In genomic region chr3:141486735-141487418, GRCh38 we compare ENCODE assay signal across 8 cellular contexts. TPM values are rescaled to one million over a fixed set of nuclear protein-coding genes. Genes with fewer than 3 reads are reported as not detected.
DNase-seq lines count a peak whose midpoint lies in the region; ATAC-seq and TF ChIP-seq lines count a peak whose summit lies in the region.

RASA2 (plus strand) TSS chr3:141487027; CDS start chr3:141487084, 57 bp downstream.

- H3K9me3 ChIP-seq in CD4-positive, alpha-beta T cell (ENCODE audit: control insufficient read depth, low read length), result no peaks in the 10 kb centered on the region
- H3K9me3 ChIP-seq in effector memory CD4-positive, alpha-beta T cell (ENCODE audit: control insufficient read depth, low read length), result no peaks in the 10 kb centered on the region

- POLR2A ChIA-PET in CD4-positive, alpha-beta T cell (lab: Charles Lee), result interaction anchor here (0.9 to 5.6 kb wide), 41 partner anchors 12 to 1092 kb away, joined by 3 to 249 read pairs (median 6); partner anchors contain the start of genes ATP1B3, ATR, PXYLP1 and RNF7
- POLR2A ChIA-PET in activated CD8-positive, alpha-beta T cell treated with anti-CD3 and anti-CD28 coated beads, Interleukin-2, amount 10 ng/mL, durations not matched to agents 7 days and 5 days (lab: Charles Lee), result interaction anchor here (0.5 to 4.6 kb wide), 32 partner anchors 9 to 960 kb away, joined by 3 to 105 read pairs (median 4); partner anchors contain the start of gene PXYLP1

- H3K4me3 ChIP-seq in effector memory CD4-positive, alpha-beta T cell (ENCODE audit: insufficient read depth, low read depth, low read length, poor library complexity, severe bottlenecking), result peak within 1 kb of the TSS; percentile 77

- H3K36me3 ChIP-seq in effector memory CD4-positive, alpha-beta T cell (ENCODE audit: control insufficient read depth, insufficient read depth, low read length), result no peaks in the 10 kb centered on the region

- H3K36me3 Mint-ChIP-seq in CD4-positive, alpha-beta T cell (ENCODE audit: low read depth), result peaks cover 36% of the 10 kb centered on the region
- peaks cover 41% of the 10 kb centered on the region for H3K36me3 Mint-ChIP-seq in activated CD8-positive, alpha-beta T cell treated with anti-CD3 and anti-CD28 coated beads, Interleukin-2, amount 10 ng/mL, durations not matched to agents 7 days and 5 days (ENCODE audit: low read depth)

- H3K27ac Mint-ChIP-seq in CD4-positive, alpha-beta T cell, result peak within 1 kb of the TSS; percentile 82
- peak within 1 kb of the TSS; percentile 96 for H3K27ac Mint-ChIP-seq in activated CD8-positive, alpha-beta T cell treated with anti-CD3 and anti-CD28 coated beads, Interleukin-2, amount 10 ng/mL, durations not matched to agents 7 days and 5 days

- peaks cover 34% of the 10 kb centered on the region for H3K4me1 ChIP-seq in effector memory CD4-positive, alpha-beta T cell (ENCODE audit: control insufficient read depth, insufficient read depth, low read length, poor library complexity, severe bottlenecking)

- DNase-seq in CD4-positive, alpha-beta T cell, result peak; percentile 46 to 79 (median 60)
- DNase-seq in NCI-H82 treated with DMSO at 0.1 percent for 48 hours (lab: John Stamatoyannopoulos, UW; ENCODE audit: unreplicated experiment), result peak; percentile 57
- peak; percentile 65 for DNase-seq in activated CD8-positive, alpha-beta T cell treated with anti-CD3 and anti-CD28 coated beads, Interleukin-2, amount 10 ng/mL, durations not matched to agents 7 days and 5 days
- DNase-seq in effector memory CD4-positive, alpha-beta T cell, result peak; percentile 56 to 66 (median 58)
- DNase-seq in lung microvascular endothelial cell (ENCODE audit: low read depth in 2 of 2), result peak; percentile 75 to 84
- DNase-seq in stimulated activated CD4-positive, alpha-beta T cell treated with anti-CD3 and anti-CD28 coated beads, TNF-alpha, amount 100 ng/mL, for 48 hours (ENCODE audit: low read depth in 3 of 3), result peak; percentile 31 to 50 (median 44)

- peaks cover 65% of the 10 kb centered on the region for H3K4me1 Mint-ChIP-seq in CD4-positive, alpha-beta T cell (ENCODE audit: low read depth)
- H3K4me1 Mint-ChIP-seq in activated CD8-positive, alpha-beta T cell treated with anti-CD3 and anti-CD28 coated beads, Interleukin-2, amount 10 ng/mL, durations not matched to agents 7 days and 5 days (ENCODE audit: low read depth), result peaks cover 69% of the 10 kb centered on the region

- intact Hi-C loops in CD4-positive, alpha-beta T cell (cut with DNase I, micrococcal nuclease), result loop anchor here (1.0 to 10.0 kb wide), 5 partner anchors 12 to 388 kb away; partner anchors contain the start of gene ATP1B3 (in 1 of the 2)

- ATAC-seq in CD4-positive, alpha-beta T cell (ENCODE audit: poor library complexity), result peak; percentile 71
- ATAC-seq in GM19397 (IDR thresholded peaks at IDR 0.05; ENCODE audit: unreplicated experiment), result peak; percentile 71
- ATAC-seq in HG03565 (IDR thresholded peaks at IDR 0.05; ENCODE audit: unreplicated experiment), result peak; percentile 40
- peak; percentile 76 for ATAC-seq in activated CD8-positive, alpha-beta T cell treated with anti-CD3 and anti-CD28 coated beads, Interleukin-2, amount 10 ng/mL, durations not matched to agents 7 days and 5 days

- no peaks in the 10 kb centered on the region for H3K27me3 Mint-ChIP-seq in CD4-positive, alpha-beta T cell
- H3K27me3 Mint-ChIP-seq in activated CD8-positive, alpha-beta T cell treated with anti-CD3 and anti-CD28 coated beads, Interleukin-2, amount 10 ng/mL, durations not matched to agents 7 days and 5 days (ENCODE audit: low read depth), result no peaks in the 10 kb centered on the region

- peak within 1 kb of the TSS; percentile 90 for H3K4me3 Mint-ChIP-seq in CD4-positive, alpha-beta T cell
- H3K4me3 Mint-ChIP-seq in activated CD8-positive, alpha-beta T cell treated with anti-CD3 and anti-CD28 coated beads, Interleukin-2, amount 10 ng/mL, durations not matched to agents 7 days and 5 days, result peak within 1 kb of the TSS; percentile 88

- TF ChIP-seq CTCF in CD4-positive, alpha-beta T cell (IDR thresholded peaks at IDR 0.05), result no peak

- peak within 1 kb of the TSS; percentile 97 for H3K27ac ChIP-seq in CD4-positive, alpha-beta T cell (ENCODE audit: low read depth, low read length)
- H3K27ac ChIP-seq in effector memory CD4-positive, alpha-beta T cell (ENCODE audit: insufficient read depth, low read length, poor library complexity, severe bottlenecking), result peak within 1 kb of the TSS; percentile 89

- no peaks in the 10 kb centered on the region for H3K27me3 ChIP-seq in CD4-positive, alpha-beta T cell (ENCODE audit: control insufficient read depth, insufficient read depth, low read length)
- no peaks in the 10 kb centered on the region for H3K27me3 ChIP-seq in effector memory CD4-positive, alpha-beta T cell (replicated peaks; ENCODE audit: control insufficient read depth, insufficient read depth, low read length, poor library complexity, severe bottlenecking)

- CTCF ChIA-PET in CD4-positive, alpha-beta T cell (lab: Charles Lee), result interaction anchor here (0.9 to 3.2 kb wide), 5 partner anchors 12 to 74 kb away, joined by 3 to 19 read pairs (median 4); no protein-coding TSS in a partner anchor
- CTCF ChIA-PET in activated CD8-positive, alpha-beta T cell treated with anti-CD3 and anti-CD28 coated beads, Interleukin-2, amount 10 ng/mL, durations not matched to agents 7 days and 5 days (lab: Charles Lee), result interaction anchor here (0.9 to 5.7 kb wide), 9 partner anchors 10 to 175 kb away, joined by 3 to 30 read pairs (median 6); no protein-coding TSS in a partner anchor

- H3K9me3 Mint-ChIP-seq in CD4-positive, alpha-beta T cell, result no peaks in the 10 kb centered on the region
- no peaks in the 10 kb centered on the region for H3K9me3 Mint-ChIP-seq in activated CD8-positive, alpha-beta T cell treated with anti-CD3 and anti-CD28 coated beads, Interleukin-2, amount 10 ng/mL, durations not matched to agents 7 days and 5 days (ENCODE audit: insufficient read depth)

RNA-seq across cellular contexts. Expression of gene RASA2, which starts in this region (rescaled TPM):
- 10 to 100 TPM; 96.1 to 96.4 TPM for total RNA-seq in CD4-positive, alpha-beta T cell
- 10 to 100 TPM; 56.8 to 60.2 TPM for total RNA-seq in activated CD8-positive, alpha-beta T cell treated with anti-CD3 and anti-CD28 coated beads, Interleukin-2, amount 10 ng/mL, durations not matched to agents 7 days and 5 days
- 5.4 and 7.3 TPM in 2 replicates for total RNA-seq in lung microvascular endothelial cell

Comparison
In these comparisons a context has a peak if more than half of its experiments do, and no peak if none do; other contexts are left out.
1. Peak in every context shown above with its lines: DNase-seq, ATAC-seq, H3K4me3 ChIP-seq and H3K27ac ChIP-seq.